In genomic region chr7:4951903-4952636, GRCh38 we compare ENCODE assay signal across 10 cellular contexts. TPM values are rescaled to one million over a fixed set of nuclear protein-coding genes. Genes with fewer than 3 reads are reported as not detected.
A peak's percentile ranks its signal among the peaks of the same experiment; 100 is the strongest.
DNase-seq lines count a peak whose midpoint lies in the region; ATAC-seq and TF ChIP-seq lines count a peak whose summit lies in the region.
"Had no signal": no experiment of that assay in that cellular context is flagged by ENCODE, and none has a peak within 500 bp of the region (broad histone marks: within the 10 kb centered on the region; RNA-seq: fewer than 3 reads in every experiment).

No MANE protein-coding gene starts in this region.

- no peaks in the 10 kb centered on the region for H3K4me1 Mint-ChIP-seq in stimulated activated naive CD8-positive, alpha-beta T cell treated with anti-CD3 and anti-CD28 coated beads, Interleukin-15, amount 100 ng/mL, for 72 hours

- in situ Hi-C loops in GM13976 (cut with MboI; ENCODE audit: low sequenced_read_pairs, unreplicated experiment) = no loop called here
- in situ Hi-C loops in SK-MEL-5 (cut with HindIII; ENCODE audit: low pct_unique_long_range_greater_than_20kb, low sequenced_read_pairs) = no loop called here

- H3K36me3 ChIP-seq in left lung (no peaks in the 10 kb centered on the region), tibial artery (no peaks in the 10 kb centered on the region)

- H3K4me1 ChIP-seq in left lung = no peaks in the 10 kb centered on the region
- H3K4me1 ChIP-seq in tibial artery = no peaks in the 10 kb centered on the region

- peaks cover 0 to 7% of the 10 kb centered on the region in 2 donors for H3K9me3 ChIP-seq in left lung
- H3K9me3 ChIP-seq in tibial artery = peaks cover 0 to 9% (median 0%) of the 10 kb centered on the region in 3 donors

- no peak overlapping the region for H3K4me3 Mint-ChIP-seq in stimulated activated naive CD8-positive, alpha-beta T cell treated with anti-CD3 and anti-CD28 coated beads, Interleukin-15, amount 100 ng/mL, for 72 hours

- H3K27me3 Mint-ChIP-seq in stimulated activated naive CD8-positive, alpha-beta T cell treated with anti-CD3 and anti-CD28 coated beads, Interleukin-15, amount 100 ng/mL, for 72 hours = peaks cover 63% of the 10 kb centered on the region

- DNase-seq in GM13976 (ENCODE audit: low spot score) (peak; percentile 81), SK-MEL-5 (ENCODE audit: low read depth, low spot score) (peak; percentile 40), left lung (no peak), middle frontal gyrus (ENCODE audit: extremely low spot score, low spot score) (no peak), inferior parietal cortex (ENCODE audit: extremely low spot score) (no peak), tibial artery (no peak)
- DNase-seq in stimulated activated naive CD8-positive, alpha-beta T cell treated with anti-CD3 and anti-CD28 coated beads, Interleukin-15, amount 100 ng/mL, for 72 hours = no peak
- DNase-seq: NCI-H510A; stimulated activated naive CD4-positive, alpha-beta T cell treated with Interleukin-2 at 50 U/mL for 16 hours had no signal

- no peak overlapping the region for H3K27ac ChIP-seq in left lung
- no peak overlapping the region for H3K27ac ChIP-seq in tibial artery

- TF ChIP-seq CTCF in GM13976 (IDR thresholded peaks at IDR 0.05; ENCODE audit: borderline replicate concordance, control extremely low read depth, extremely low read depth, insufficient read depth, missing control alignments) (no peak), left lung (IDR thresholded peaks at IDR 0.05) (no peak), tibial artery (IDR thresholded peaks at IDR 0.05) (no peak)

- H3K4me3 ChIP-seq in left lung = no peak overlapping the region
- no peak overlapping the region for H3K4me3 ChIP-seq in tibial artery

- H3K27ac Mint-ChIP-seq in stimulated activated naive CD8-positive, alpha-beta T cell treated with anti-CD3 and anti-CD28 coated beads, Interleukin-15, amount 100 ng/mL, for 72 hours = no peak overlapping the region

- ATAC-seq in HG02852 (IDR thresholded peaks at IDR 0.05; ENCODE audit: unreplicated experiment) = peak; percentile 55
- peak; percentile 59 for ATAC-seq in left lung
- ATAC-seq in stimulated activated naive CD8-positive, alpha-beta T cell treated with anti-CD3 and anti-CD28 coated beads, Interleukin-15, amount 100 ng/mL, for 72 hours = no peak

- intact Hi-C loops in left lung (cut with DNase I) (no loop called here), tibial artery (cut with DNase I; ENCODE audit: low total_unique reads) (no loop called here)

- peaks cover under 1 to 50% of the 10 kb centered on the region in 2 donors for H3K27me3 ChIP-seq in left lung
- H3K27me3 ChIP-seq in tibial artery = peaks cover 0 to 44% of the 10 kb centered on the region in 2 donors

- no peaks in the 10 kb centered on the region for H3K9me3 Mint-ChIP-seq in stimulated activated naive CD8-positive, alpha-beta T cell treated with anti-CD3 and anti-CD28 coated beads, Interleukin-15, amount 100 ng/mL, for 72 hours

RNA-seq across cellular contexts. Expression of gene MMD2, which starts 6.9 kb away (rescaled TPM):
- not detected in 2 replicates for total RNA-seq in SK-MEL-5 (2014; rRNA removed; shearing (Covaris generic))
- polyA plus RNA-seq in SK-MEL-5 (2015; cell fraction: cytosol; rRNA removed) = not detected in 2 replicates
- polyA plus RNA-seq in SK-MEL-5 (2015; cell fraction: nucleus; rRNA removed) = not detected in 2 replicates
- total RNA-seq in left lung = not detected

Comparison
In these comparisons a context has a peak if more than half of its experiments do, and no peak if none do; other contexts are left out.
1. DNase-seq: peak in GM13976 (single experiment) and SK-MEL-5 (single experiment); none in left lung (0 of 2), stimulated activated naive CD8-positive, alpha-beta T cell treated with anti-CD3 and anti-CD28 coated beads, Interleukin-15, amount 100 ng/mL, for 72 hours (0 of 2), middle frontal gyrus (single experiment), inferior parietal cortex (single experiment) and tibial artery (0 of 2).